ENCODE assay signal across 16 cellular contexts in genomic region chr11:22668005-22668796, GRCh38. TPM values are rescaled to one million over a fixed set of nuclear protein-coding genes. Genes with fewer than 3 reads are reported as not detected.
DNase-seq lines count a peak whose midpoint lies in the region; ATAC-seq and TF ChIP-seq lines count a peak whose summit lies in the region.
"Had no signal": no experiment of that assay in that cellular context is flagged by ENCODE, and none has a peak within 500 bp of the region (broad histone marks: within the 10 kb centered on the region; RNA-seq: fewer than 3 reads in every experiment).

No MANE protein-coding gene starts in this region.

- no peak overlapping the region for H2AFZ ChIP-seq in KMS-11 (ENCODE audit: low read depth)

- H3K36me3 ChIP-seq in KMS-11 (ENCODE audit: insufficient read depth): no peaks in the 10 kb centered on the region
- H3K36me3 ChIP-seq in psoas muscle (ENCODE audit: insufficient read depth in 1 of 2, low read depth in 1 of 2): no peaks in the 10 kb centered on the region
- H3K36me3 ChIP-seq: gastroesophageal sphincter had no signal

- WGBS in psoas muscle, 3 donors: 31 to 36% (median 36%) methylated on average over 3 of the region's 3 CpGs

- H3K4me3 ChIP-seq in KMS-11 (IDR thresholded peaks at IDR 0.05; ENCODE audit: insufficient read depth, low read depth, low read length) (no peak overlapping the region), psoas muscle (peak overlapping the region; percentile 81)
- H3K4me3 ChIP-seq: gastroesophageal sphincter had no signal

- intact Hi-C loops in psoas muscle (cut with DNase I): loop anchor here (5.0 kb wide), 3 partner anchors 41 to 119 kb away; partner anchors contain the start of gene FANCF (in 1 of the 2)
- intact Hi-C loops in activated T-helper 2 cell treated with anti-CD3 and anti-CD28 coated beads, Interferon-gamma antibody, Interleukin-2, Interleukin-4, amounts not matched to agents 10 μg/mL and 5 μg/mL and 100 μg/mL, durations not matched to agents 14 hours and 24 hours and 36 hours (cut with micrococcal nuclease): loop anchor here (2.0 kb wide), 1 partner anchor 119 kb away; no protein-coding TSS in a partner anchor

- TF ChIP-seq CTCF in KMS-11 (conservative IDR thresholded peaks at IDR 0.05; ENCODE audit: low read depth, low read length): no peak
- no peak for TF ChIP-seq CTCF in psoas muscle (IDR thresholded peaks at IDR 0.05)

- H3K4me1 ChIP-seq in KMS-11 (ENCODE audit: low read depth, poor library complexity, severe bottlenecking): peaks cover 59% of the 10 kb centered on the region
- H3K4me1 ChIP-seq in psoas muscle: peaks cover 34% of the 10 kb centered on the region

- in situ Hi-C loops in GM18951 (cut with MboI; ENCODE audit: low sequenced_read_pairs, unreplicated experiment): loop anchor here (10.0 kb wide), 1 partner anchor 107 kb away; no protein-coding TSS in a partner anchor

- no peak overlapping the region for H3K4me3 Mint-ChIP-seq in activated T-helper 2 cell treated with anti-CD3 and anti-CD28 coated beads, Interferon-gamma antibody, Interleukin-2, Interleukin-4, amounts not matched to agents 10 μg/mL and 5 μg/mL and 100 μg/mL, durations not matched to agents 14 hours and 24 hours and 36 hours (ENCODE audit: low read depth)
- H3K4me3 Mint-ChIP-seq: activated T-helper 17 cell treated with anti-CD3 and anti-CD28 coated beads, Interleukin-2, amount 50 U/mL, for 72 hours; CD8-positive, alpha-beta T cell; IgD-negative memory B cell; naive B cell had no signal

- H3K27ac ChIP-seq in KMS-11: peak overlapping the region; percentile 99
- peak overlapping the region; percentile 78 for H3K27ac ChIP-seq in psoas muscle
- H3K27ac ChIP-seq: gastroesophageal sphincter, testis had no signal

- peaks cover 84% of the 10 kb centered on the region for H3K79me2 ChIP-seq in KMS-11 (ENCODE audit: insufficient read depth, low read depth)

- ATAC-seq in GM21737 (IDR thresholded peaks at IDR 0.05; ENCODE audit: unreplicated experiment): peak; percentile 34
- peak in 3 of 4 donors; percentile 5 to 39 (median 16) for ATAC-seq in psoas muscle
- ATAC-seq: activated CD4-positive, alpha-beta T cell treated with anti-CD3 and anti-CD28 coated beads for 36 hours; activated T-helper 17 cell treated with anti-CD3 and anti-CD28 coated beads, Interleukin-2, amount 50 U/mL, for 72 hours; CD8-positive, alpha-beta T cell; gastroesophageal sphincter had no signal

- peak overlapping the region; percentile 98 for H3K9ac ChIP-seq in KMS-11

- H3K27me3 ChIP-seq in KMS-11 (ENCODE audit: insufficient read depth, low read depth) (no peaks in the 10 kb centered on the region), psoas muscle (ENCODE audit: insufficient read depth in 3 of 3, low read length in 2 of 3) (no peaks in the 10 kb centered on the region)
- H3K27me3 ChIP-seq: testis had no signal

- no peaks in the 10 kb centered on the region for H3K9me3 Mint-ChIP-seq in activated T-helper 2 cell treated with anti-CD3 and anti-CD28 coated beads, Interferon-gamma antibody, Interleukin-2, Interleukin-4, amounts not matched to agents 10 μg/mL and 5 μg/mL and 100 μg/mL, durations not matched to agents 14 hours and 24 hours and 36 hours
- H3K9me3 Mint-ChIP-seq: activated T-helper 17 cell treated with anti-CD3 and anti-CD28 coated beads, Interleukin-2, amount 50 U/mL, for 72 hours; CD8-positive, alpha-beta T cell; endodermal cell; naive B cell had no signal

- H3K4me1 Mint-ChIP-seq in activated T-helper 2 cell treated with anti-CD3 and anti-CD28 coated beads, Interferon-gamma antibody, Interleukin-2, Interleukin-4, amounts not matched to agents 10 μg/mL and 5 μg/mL and 100 μg/mL, durations not matched to agents 14 hours and 24 hours and 36 hours (ENCODE audit: low read depth): peaks cover 22% of the 10 kb centered on the region

- H3K36me3 Mint-ChIP-seq in activated T-helper 2 cell treated with anti-CD3 and anti-CD28 coated beads, Interferon-gamma antibody, Interleukin-2, Interleukin-4, amounts not matched to agents 10 μg/mL and 5 μg/mL and 100 μg/mL, durations not matched to agents 14 hours and 24 hours and 36 hours (ENCODE audit: low read depth): no peaks in the 10 kb centered on the region
- H3K36me3 Mint-ChIP-seq: CD8-positive, alpha-beta T cell; IgD-negative memory B cell; naive B cell had no signal

- H4K20me1 ChIP-seq in KMS-11 (ENCODE audit: insufficient read depth): no peaks in the 10 kb centered on the region

- H3K4me2 ChIP-seq in KMS-11: peak overlapping the region; percentile 96

- H3K27me3 Mint-ChIP-seq in activated T-helper 2 cell treated with anti-CD3 and anti-CD28 coated beads, Interferon-gamma antibody, Interleukin-2, Interleukin-4, amounts not matched to agents 10 μg/mL and 5 μg/mL and 100 μg/mL, durations not matched to agents 14 hours and 24 hours and 36 hours (ENCODE audit: low read depth): peaks cover 60% of the 10 kb centered on the region

- DNase-seq in psoas muscle (no peak), GM19240 (ENCODE audit: insufficient read length, low spot score) (no peak)
- no peak for DNase-seq in activated T-helper 2 cell treated with anti-CD3 and anti-CD28 coated beads, Interferon-gamma antibody, Interleukin-2, Interleukin-4, amounts not matched to agents 10 μg/mL and 5 μg/mL and 100 μg/mL, durations not matched to agents 14 hours and 24 hours and 36 hours (ENCODE audit: low spot score)
- no peak for DNase-seq in activated CD8-positive, alpha-beta memory T cell treated with anti-CD3 and anti-CD28 coated beads, Interleukin-2, amount 50 U/mL, for 48 hours
- DNase-seq: activated CD4-positive, alpha-beta T cell treated with anti-CD3 and anti-CD28 coated beads for 36 hours; CD8-positive, alpha-beta T cell; endodermal cell; kidney; naive B cell; testis had no signal

- no peak overlapping the region for H3K27ac Mint-ChIP-seq in activated T-helper 2 cell treated with anti-CD3 and anti-CD28 coated beads, Interferon-gamma antibody, Interleukin-2, Interleukin-4, amounts not matched to agents 10 μg/mL and 5 μg/mL and 100 μg/mL, durations not matched to agents 14 hours and 24 hours and 36 hours
- H3K27ac Mint-ChIP-seq: activated CD4-positive, alpha-beta T cell treated with anti-CD3 and anti-CD28 coated beads for 36 hours; activated T-helper 17 cell treated with anti-CD3 and anti-CD28 coated beads, Interleukin-2, amount 50 U/mL, for 72 hours; CD8-positive, alpha-beta T cell; endodermal cell; IgD-negative memory B cell; naive B cell had no signal

- TF ChIP-seq POLR2A in GM18951 (IDR thresholded peaks at IDR 0.05; ENCODE audit: extremely low read depth, insufficient read depth, insufficient read length): peak; percentile 32

- H3K9me3 ChIP-seq in psoas muscle: no peaks in the 10 kb centered on the region
- H3K9me3 ChIP-seq: gastroesophageal sphincter, testis had no signal

RNA-seq across cellular contexts. Expression of gene GAS2, which starts 1.8 kb away (rescaled TPM):
- 1 to 10 TPM; 2.2 to 4.6 (median 2.9) TPM for total RNA-seq in psoas muscle
- polyA plus RNA-seq in psoas muscle: 1 to 10 TPM in 1 of 3 donors, under 1 TPM in 2; 0.51 to 2.9 (median 0.63) TPM
- 0.80 and 1.5 TPM in 2 replicates for total RNA-seq in activated T-helper 2 cell treated with anti-CD3 and anti-CD28 coated beads, Interferon-gamma antibody, Interleukin-2, Interleukin-4, amounts not matched to agents 10 μg/mL and 5 μg/mL and 100 μg/mL, durations not matched to agents 14 hours and 24 hours and 36 hours

RNA-seq across cellular contexts. Expression of gene FANCF, which starts 42.6 kb away (rescaled TPM):
- 1 to 10 TPM; 1.4 to 2.2 (median 1.7) TPM for total RNA-seq in psoas muscle
- 1 to 10 TPM; 1.3 to 5.1 (median 2.4) TPM for polyA plus RNA-seq in psoas muscle
- 17.8 and 18.2 TPM in 2 replicates for total RNA-seq in activated T-helper 2 cell treated with anti-CD3 and anti-CD28 coated beads, Interferon-gamma antibody, Interleukin-2, Interleukin-4, amounts not matched to agents 10 μg/mL and 5 μg/mL and 100 μg/mL, durations not matched to agents 14 hours and 24 hours and 36 hours
